Comparison of ENCODE assay signal across 8 cellular contexts in genomic region chr6:37691904-37692806, GRCh38. TPM values are rescaled to one million over a fixed set of nuclear protein-coding genes. Genes with fewer than 3 reads are reported as not detected.
DNase-seq lines count a peak whose midpoint lies in the region; FAIRE-seq and TF ChIP-seq lines count a peak whose summit lies in the region.

No MANE protein-coding gene starts in this region.

- peaks cover 18% of the 10 kb centered on the region for H3K4me1 Mint-ChIP-seq in activated T-helper 1 cell treated with anti-CD3 and anti-CD28 coated beads, Interleukin-12 subunit alpha, Interleukin-12 subunit beta, Interleukin-2, Interleukin-4 antibody, amounts not matched to agents 30 ng/mL and 10 ng/mL and 1 ng/mL, durations not matched to agents 14 hours and 24 hours and 36 hours (ENCODE audit: low read depth)

- H2AFZ ChIP-seq in PC-9: no peak overlapping the region

- H3K9me3 Mint-ChIP-seq in activated T-helper 1 cell treated with anti-CD3 and anti-CD28 coated beads, Interleukin-12 subunit alpha, Interleukin-12 subunit beta, Interleukin-2, Interleukin-4 antibody, amounts not matched to agents 30 ng/mL and 10 ng/mL and 1 ng/mL, durations not matched to agents 14 hours and 24 hours and 36 hours: no peaks in the 10 kb centered on the region

- H3K79me2 ChIP-seq in PC-9 (ENCODE audit: low read depth): no peaks in the 10 kb centered on the region

- H3K36me3 ChIP-seq in PC-9 (ENCODE audit: low read depth): no peaks in the 10 kb centered on the region
- H3K36me3 ChIP-seq in neutrophil: no peaks in the 10 kb centered on the region
- no peaks in the 10 kb centered on the region for H3K36me3 ChIP-seq in suprapubic skin

- H3K4me3 Mint-ChIP-seq in activated T-helper 1 cell treated with anti-CD3 and anti-CD28 coated beads, Interleukin-12 subunit alpha, Interleukin-12 subunit beta, Interleukin-2, Interleukin-4 antibody, amounts not matched to agents 30 ng/mL and 10 ng/mL and 1 ng/mL, durations not matched to agents 14 hours and 24 hours and 36 hours: no peak overlapping the region

- FAIRE-seq in HTR-8/SVneo (lab: Jason Lieb, UNC): peak; percentile 94

- CTCF ChIA-PET in PC-9 (lab: Charles Lee): interaction anchor here (0.6 to 1.8 kb wide), 5 partner anchors 13 to 154 kb away, joined by 3 to 8 read pairs (median 4); no protein-coding TSS in a partner anchor

- H3K36me3 Mint-ChIP-seq in activated T-helper 1 cell treated with anti-CD3 and anti-CD28 coated beads, Interleukin-12 subunit alpha, Interleukin-12 subunit beta, Interleukin-2, Interleukin-4 antibody, amounts not matched to agents 30 ng/mL and 10 ng/mL and 1 ng/mL, durations not matched to agents 14 hours and 24 hours and 36 hours (ENCODE audit: low read depth): no peaks in the 10 kb centered on the region

- peaks cover 28% of the 10 kb centered on the region for H3K27me3 Mint-ChIP-seq in activated T-helper 1 cell treated with anti-CD3 and anti-CD28 coated beads, Interleukin-12 subunit alpha, Interleukin-12 subunit beta, Interleukin-2, Interleukin-4 antibody, amounts not matched to agents 30 ng/mL and 10 ng/mL and 1 ng/mL, durations not matched to agents 14 hours and 24 hours and 36 hours (ENCODE audit: insufficient read depth)

- TF ChIP-seq EP300 in suprapubic skin (IDR thresholded peaks at IDR 0.05): no peak

- peaks cover 27% of the 10 kb centered on the region for H3K27me3 ChIP-seq in PC-9 (ENCODE audit: insufficient read depth, low read depth)
- H3K27me3 ChIP-seq in neutrophil: peaks cover 100% of the 10 kb centered on the region
- H3K27me3 ChIP-seq in suprapubic skin: peaks cover 45% of the 10 kb centered on the region

- H3K9me3 ChIP-seq in PC-9 (ENCODE audit: insufficient read depth, low read depth): no peaks in the 10 kb centered on the region
- H3K9me3 ChIP-seq in neutrophil: no peaks in the 10 kb centered on the region
- no peaks in the 10 kb centered on the region for H3K9me3 ChIP-seq in suprapubic skin

- H3K4me1 ChIP-seq in PC-9 (replicated peaks; ENCODE audit: insufficient read depth) (peaks cover 4% of the 10 kb centered on the region; the same call in 1 of the 2 replicates), neutrophil (ENCODE audit: control insufficient read depth in 1 of 2, insufficient read depth in 1 of 2, low read depth in 1 of 2, low read length in 1 of 2) (peaks cover 1 to 15% of the 10 kb centered on the region in 2 experiments), suprapubic skin (peaks cover 26% of the 10 kb centered on the region)

- TF ChIP-seq CTCF in GM12875 (IDR thresholded peaks at IDR 0.05; ENCODE audit: borderline replicate concordance, insufficient read depth, low read depth, low read length) (peak; percentile 99), PC-9 (conservative IDR thresholded peaks at IDR 0.05) (peak; percentile 99), fibroblast of pulmonary artery (IDR thresholded peaks at IDR 0.05; ENCODE audit: low read length, missing control alignments) (peak; percentile 94), neutrophil (IDR thresholded peaks at IDR 0.05) (peak; percentile 83), suprapubic skin (IDR thresholded peaks at IDR 0.05) (peak; percentile 86 to 99)

- no peak for TF ChIP-seq POLR2A in suprapubic skin (IDR thresholded peaks at IDR 0.05)

- H3K4me2 ChIP-seq in PC-9: no peak overlapping the region

- no peaks in the 10 kb centered on the region for H3K9me2 ChIP-seq in PC-9 (ENCODE audit: insufficient read depth)

- intact Hi-C loops in PC-9 (cut with micrococcal nuclease; ENCODE audit: unreplicated experiment): loop anchor here (1.0 to 10.0 kb wide), 10 partner anchors 55 to 983 kb away; no protein-coding TSS in a partner anchor
- intact Hi-C loops in activated T-helper 1 cell treated with anti-CD3 and anti-CD28 coated beads, Interleukin-12 subunit alpha, Interleukin-12 subunit beta, Interleukin-2, Interleukin-4 antibody, amounts not matched to agents 30 ng/mL and 10 ng/mL and 1 ng/mL, durations not matched to agents 14 hours and 24 hours and 36 hours (cut with micrococcal nuclease): loop anchor here (1.0 kb wide), 4 partner anchors 126 to 367 kb away; no protein-coding TSS in a partner anchor

- DNase-seq in HTR-8/SVneo (ENCODE audit: insufficient read length, low spot score) (peak; percentile 88), PC-9 (peak; percentile 58 to 82), fibroblast of pulmonary artery (ENCODE audit: low read depth) (peak; percentile 66), suprapubic skin (ENCODE audit: low spot score in 2 of 2) (peak; percentile 73 to 85), NCI-H1048 (lab: John Stamatoyannopoulos, UW) (no peak)
- peak; percentile 65 for DNase-seq in activated T-helper 1 cell treated with anti-CD3 and anti-CD28 coated beads, Interleukin-12 subunit alpha, Interleukin-12 subunit beta, Interleukin-2, Interleukin-4 antibody, amounts not matched to agents 30 ng/mL and 10 ng/mL and 1 ng/mL, durations not matched to agents 14 hours and 24 hours and 36 hours (ENCODE audit: low spot score)

- POLR2A ChIA-PET in PC-9 (lab: Charles Lee; ENCODE audit: unreplicated experiment): interaction anchor here (0.7 kb wide), 2 partner anchors 54 to 126 kb away, joined by 4 to 9 read pairs; no protein-coding TSS in a partner anchor

- H3K27ac ChIP-seq in PC-9 (no peak overlapping the region), neutrophil (no peak overlapping the region), suprapubic skin (no peak overlapping the region)

- WGBS in suprapubic skin: 39% methylated on average over 13 of the region's 18 CpGs

- H3K4me3 ChIP-seq in GM12875 (ENCODE audit: low read depth, low read length): no peak overlapping the region
- H3K4me3 ChIP-seq in PC-9: no peak overlapping the region
- H3K4me3 ChIP-seq in fibroblast of pulmonary artery (replicated peaks; ENCODE audit: low read depth, low read length): no peak overlapping the region
- H3K4me3 ChIP-seq in neutrophil (ENCODE audit: low read depth in 1 of 2, low read length in 1 of 2): no peak overlapping the region
- no peak overlapping the region for H3K4me3 ChIP-seq in suprapubic skin

- no peaks in the 10 kb centered on the region for H4K20me1 ChIP-seq in PC-9 (ENCODE audit: insufficient read depth)

- no TSS peak for BruUV-seq in PC-9 (replicated peaks; lab: Mats Ljungman, UMichigan)

- H3K27ac Mint-ChIP-seq in activated T-helper 1 cell treated with anti-CD3 and anti-CD28 coated beads, Interleukin-12 subunit alpha, Interleukin-12 subunit beta, Interleukin-2, Interleukin-4 antibody, amounts not matched to agents 30 ng/mL and 10 ng/mL and 1 ng/mL, durations not matched to agents 14 hours and 24 hours and 36 hours: no peak overlapping the region

- no peaks in the 10 kb centered on the region for H3F3A ChIP-seq in PC-9 (ENCODE audit: insufficient read depth, low read depth)

RNA-seq across cellular contexts. Expression of gene MDGA1, which starts 5.5 kb away (rescaled TPM):
- total RNA-seq in PC-9 (2021) (17.8 and 28.7 TPM in 2 replicates), suprapubic skin (10 to 100 TPM in 3 of 4 donors, 1 to 10 TPM in 1; 5.5 to 77.2 (median 26.8) TPM)
- total RNA-seq in activated T-helper 1 cell treated with anti-CD3 and anti-CD28 coated beads, Interleukin-12 subunit alpha, Interleukin-12 subunit beta, Interleukin-2, Interleukin-4 antibody, amounts not matched to agents 30 ng/mL and 10 ng/mL and 1 ng/mL, durations not matched to agents 14 hours and 24 hours and 36 hours: 5.4 and 5.7 TPM in 2 replicates
